8 cellular contexts compared by ENCODE assay signal in genomic region chr1:156751724-156752481, GRCh38. TPM values are rescaled to one million over a fixed set of nuclear protein-coding genes. Genes with fewer than 3 reads are reported as not detected.
A peak's percentile ranks its signal among the peaks of the same experiment; 100 is the strongest.
DNase-seq lines count a peak whose midpoint lies in the region; ATAC-seq and TF ChIP-seq lines count a peak whose summit lies in the region.

No MANE protein-coding gene starts in this region.

- no peaks in the 10 kb centered on the region for H3K9me2 ChIP-seq in OCI-LY7 (ENCODE audit: insufficient read depth, low read length)

- H4K20me1 ChIP-seq in OCI-LY7 (ENCODE audit: insufficient read depth, low read length): no peaks in the 10 kb centered on the region

- DNase-seq in Calu3: peak; percentile 98
- DNase-seq in OCI-LY7 (ENCODE audit: low spot score): peak; percentile 97
- peak; percentile 95 for DNase-seq in activated T-cell treated with anti-CD3 and anti-CD28 coated beads for 48 hours (ENCODE audit: low read depth)
- peak; percentile 79 for DNase-seq in epithelial cell of prostate (ENCODE audit: low read depth, low spot score)
- peak; percentile 97 to 99 (median 99) for DNase-seq in mucosa of descending colon
- peak; percentile 96 for DNase-seq in stimulated activated CD8-positive, alpha-beta memory T cell treated with anti-CD3 and anti-CD28 coated beads, Interleukin-2, amount 100 ng/mL, for 48 hours (ENCODE audit: low read depth in 2 of 2)

- peak overlapping the region; percentile 85 for H3K4me3 ChIP-seq in OCI-LY7 (ENCODE audit: low read depth, low read length, poor library complexity, severe bottlenecking)
- H3K4me3 ChIP-seq in mucosa of descending colon: peak overlapping the region; percentile 97

- TF ChIP-seq CTCF in Calu3 (IDR thresholded peaks at IDR 0.05; ENCODE audit: unreplicated experiment) (no peak), OCI-LY7 (conservative IDR thresholded peaks at IDR 0.05; ENCODE audit: low read length) (no peak), mucosa of descending colon (IDR thresholded peaks at IDR 0.05) (no peak)

- H3K9me3 ChIP-seq in OCI-LY7 (ENCODE audit: low read length): no peaks in the 10 kb centered on the region
- H3K9me3 ChIP-seq in mucosa of descending colon: no peaks in the 10 kb centered on the region

- H3K27ac Mint-ChIP-seq in Calu3 (ENCODE audit: unreplicated experiment): peak overlapping the region; percentile 93
- H3K27ac Mint-ChIP-seq in IgD-negative memory B cell: peak overlapping the region; percentile 86 to 96 (median 90)

- CTCF ChIA-PET in Calu3 (lab: Charles Lee) (interaction anchor here (0.6 to 2.0 kb wide), 10 partner anchors 11 to 528 kb away, joined by 3 to 17 read pairs (median 5); partner anchors contain the start of genes ISG20L2, METTL25B and MRPL24), OCI-LY7 (lab: Charles Lee; ENCODE audit: unreplicated experiment) (interaction anchor here (0.6 to 2.0 kb wide), 5 partner anchors 23 to 135 kb away, joined by 3 to 9 read pairs (median 3); partner anchors contain the start of gene ISG20L2)

- H3K36me3 ChIP-seq in OCI-LY7 (ENCODE audit: insufficient read depth, low read length) (peaks cover 39% of the 10 kb centered on the region), mucosa of descending colon (ENCODE audit: low read depth) (no peaks in the 10 kb centered on the region)

- H2AFZ ChIP-seq in OCI-LY7 (ENCODE audit: low read length): peak overlapping the region; percentile 77; the same call in 1 of the 2 replicates

- peaks cover 41% of the 10 kb centered on the region for H3K4me1 ChIP-seq in OCI-LY7 (ENCODE audit: insufficient read depth, low read length, poor library complexity, severe bottlenecking)
- peaks cover 37% of the 10 kb centered on the region for H3K4me1 ChIP-seq in mucosa of descending colon (ENCODE audit: low read depth)

- peak overlapping the region; percentile 73 for H3K4me2 ChIP-seq in OCI-LY7 (ENCODE audit: low read length)

- H3K4me3 Mint-ChIP-seq in Calu3 (ENCODE audit: low read depth, unreplicated experiment): peak overlapping the region; percentile 67
- H3K4me3 Mint-ChIP-seq in IgD-negative memory B cell: peak overlapping the region; percentile 87 to 96 (median 92)

- peak overlapping the region; percentile 81 for H3K27ac ChIP-seq in OCI-LY7 (ENCODE audit: low read depth, low read length, poor library complexity, severe bottlenecking)
- peak overlapping the region; percentile 100 for H3K27ac ChIP-seq in epithelial cell of prostate

- H3K4me1 Mint-ChIP-seq in Calu3 (ENCODE audit: low read depth, unreplicated experiment) (peaks cover 31% of the 10 kb centered on the region), IgD-negative memory B cell (peaks cover 42 to 52% (median 48%) of the 10 kb centered on the region in 3 donors)

- no peaks in the 10 kb centered on the region for H3K27me3 Mint-ChIP-seq in Calu3 (ENCODE audit: unreplicated experiment)
- no peaks in the 10 kb centered on the region for H3K27me3 Mint-ChIP-seq in IgD-negative memory B cell

- ATAC-seq in GM21515 (IDR thresholded peaks at IDR 0.05; ENCODE audit: unreplicated experiment) (peak; percentile 59), mucosa of descending colon (peak; percentile 81)

- H3K79me2 ChIP-seq in OCI-LY7 (ENCODE audit: insufficient read depth, low read depth, low read length): peaks cover 59% of the 10 kb centered on the region

- BruUV-seq in Calu3 (replicated peaks; lab: Mats Ljungman, UMichigan) (no TSS peak), OCI-LY7 (replicated peaks; lab: Mats Ljungman, UMichigan) (no TSS peak)

- no peaks in the 10 kb centered on the region for H3K9me3 Mint-ChIP-seq in Calu3 (ENCODE audit: low read depth, unreplicated experiment)
- H3K9me3 Mint-ChIP-seq in IgD-negative memory B cell: no peaks in the 10 kb centered on the region

- intact Hi-C loops in Calu3 (cut with micrococcal nuclease; ENCODE audit: unreplicated experiment): loop anchor here (2.0 kb wide), 1 partner anchor 15 kb away; the partner anchor contains the start of gene PRCC
- intact Hi-C loops in OCI-LY7 (cut with micrococcal nuclease; ENCODE audit: unreplicated experiment): loop anchor here (1.0 to 10.0 kb wide), 4 partner anchors 10 to 247 kb away; partner anchors contain the start of genes ISG20L2, MEF2D, METTL25B and PRCC
- intact Hi-C loops in mucosa of descending colon (cut with DNase I, micrococcal nuclease): no loop called here

- peaks cover 61% of the 10 kb centered on the region for H3K36me3 Mint-ChIP-seq in Calu3 (ENCODE audit: insufficient read depth, unreplicated experiment)
- no peaks in the 10 kb centered on the region for H3K36me3 Mint-ChIP-seq in IgD-negative memory B cell

- POLR2A ChIA-PET in OCI-LY7 (lab: Charles Lee): interaction anchor here (0.6 to 2.0 kb wide), 8 partner anchors 9 to 91 kb away, joined by 3 to 10 read pairs (median 7); partner anchors contain the start of genes MRPL24 and PRCC

RNA-seq across cellular contexts. Expression of gene HDGF, which starts 0.4 kb away (rescaled TPM):
- total RNA-seq in Calu3 (2022) (437 and 470 TPM in 2 replicates), OCI-LY7 (2022) (315 and 329 TPM in 2 replicates), mucosa of descending colon (100 to 1,000 TPM; 196 to 264 (median 221) TPM)
- 17.8 TPM for polyA plus RNA-seq in IgD-negative memory B cell
- 291 and 346 TPM in 2 replicates for total RNA-seq in OCI-LY7 (2014; rRNA removed; shearing (Covaris generic))

RNA-seq across cellular contexts. Expression of gene MRPL24, which starts 11.0 kb away (rescaled TPM):
- 130 and 138 TPM in 2 replicates for total RNA-seq in Calu3 (2022)
- 93.7 TPM for polyA plus RNA-seq in IgD-negative memory B cell
- 55.3 and 69.0 TPM in 2 replicates for total RNA-seq in OCI-LY7 (2014; rRNA removed; shearing (Covaris generic))
- 49.3 and 56.6 TPM in 2 replicates for total RNA-seq in OCI-LY7 (2022)
- total RNA-seq in mucosa of descending colon: 10 to 100 TPM; 50.1 to 61.7 (median 57.6) TPM

RNA-seq across cellular contexts. Expression of gene PRCC, which starts 15.4 kb away (rescaled TPM):
- total RNA-seq in Calu3 (2022) (72.8 and 80.4 TPM in 2 replicates), OCI-LY7 (2022) (81.5 and 82.9 TPM in 2 replicates), mucosa of descending colon (10 to 100 TPM; 55.0 to 66.1 (median 59.2) TPM)
- 57.3 TPM for polyA plus RNA-seq in IgD-negative memory B cell
- total RNA-seq in OCI-LY7 (2014; rRNA removed; shearing (Covaris generic)): 53.7 and 54.0 TPM in 2 replicates

RNA-seq across cellular contexts. Expression of gene ISG20L2, which starts 23.3 kb away (rescaled TPM):
- 60.9 and 61.6 TPM in 2 replicates for total RNA-seq in Calu3 (2022)
- 39.7 TPM for polyA plus RNA-seq in IgD-negative memory B cell
- 36.5 and 37.9 TPM in 2 replicates for total RNA-seq in OCI-LY7 (2014; rRNA removed; shearing (Covaris generic))
- total RNA-seq in OCI-LY7 (2022): 71.3 and 74.1 TPM in 2 replicates
- 10 to 100 TPM; 27.8 to 33.0 (median 31.0) TPM for total RNA-seq in mucosa of descending colon

RNA-seq across cellular contexts. Expression of gene METTL25B, which starts 23.6 kb away (rescaled TPM):
- total RNA-seq in Calu3 (2022): 52.7 and 63.8 TPM in 2 replicates
- 11.5 TPM for polyA plus RNA-seq in IgD-negative memory B cell
- total RNA-seq in OCI-LY7 (2014; rRNA removed; shearing (Covaris generic)): 24.7 and 28.0 TPM in 2 replicates
- total RNA-seq in OCI-LY7 (2022): 45.6 and 54.1 TPM in 2 replicates
- total RNA-seq in mucosa of descending colon: 10 to 100 TPM; 35.1 to 58.6 (median 44.4) TPM

Comparison
In these comparisons a context has a peak if more than half of its experiments do, and no peak if none do; other contexts are left out.
1. Peak in every context shown above with its lines: DNase-seq, ATAC-seq, H3K4me3 ChIP-seq and H3K27ac ChIP-seq.
2. intact Hi-C loops: an anchor here in Calu3 (2.0 kb wide) and OCI-LY7 (1.0 to 10.0 kb wide); none called in mucosa of descending colon.